Comparison of ENCODE assay signal across 18 cellular contexts in the genomic region with DNA sequence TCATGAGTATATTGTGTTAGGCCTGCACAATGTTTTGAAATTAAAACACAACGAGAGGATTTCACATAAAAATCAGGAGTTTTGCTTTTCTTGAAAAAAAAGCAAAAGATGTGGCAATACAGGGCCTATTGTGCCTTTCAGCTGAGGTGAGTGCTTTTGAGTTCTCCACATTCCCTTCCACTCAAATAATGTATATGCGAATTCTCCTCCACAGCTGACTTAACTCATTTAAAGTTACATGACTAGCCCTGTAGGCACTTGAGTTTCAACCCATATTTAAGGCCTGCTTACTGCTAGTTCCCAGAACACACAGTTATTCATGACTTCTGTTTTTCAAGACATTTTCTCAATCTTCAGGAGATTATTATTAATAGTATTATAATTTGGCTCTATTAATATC.
"Had no signal": no experiment of that assay in that cellular context is flagged by ENCODE, and none has a peak within 500 bp of the region (broad histone marks: within the 10 kb centered on the region; RNA-seq: fewer than 3 reads in every experiment).

No MANE protein-coding gene starts in this region.

- H3K27ac ChIP-seq: coronary artery, dorsolateral prefrontal cortex, esophagus muscularis mucosa, foreskin keratinocyte, gastroesophageal sphincter, heart left ventricle, hepatocyte, left lung, lower lobe of right lung had no signal

- H2AFZ ChIP-seq: hepatocyte had no signal

- H3K4me1 ChIP-seq: esophagus muscularis mucosa, foreskin keratinocyte, gastroesophageal sphincter, heart left ventricle, left lung, lower lobe of right lung had no signal

- H3K9me3 ChIP-seq: gastroesophageal sphincter, lower lobe of right lung had no signal

- H3K36me3 ChIP-seq: esophagus muscularis mucosa, gastroesophageal sphincter, heart left ventricle, left lung, lower lobe of right lung had no signal

- H3K79me2 ChIP-seq: hepatocyte had no signal

- DNase-seq: dermis blood vessel endothelial cell; dorsolateral prefrontal cortex; effector CD4-positive, alpha-beta T cell; effector memory CD4-positive, alpha-beta T cell; foreskin keratinocyte; heart left ventricle; hypothalamus; left cardiac atrium; left lung; left ventricle myocardium superior; lower lobe of right lung; mesenchymal stem cell; midbrain; naive thymus-derived CD4-positive, alpha-beta T cell had no signal

- H3K4me3 ChIP-seq: coronary artery, dorsolateral prefrontal cortex, esophagus muscularis mucosa, gastroesophageal sphincter, heart left ventricle, hepatocyte, left lung, lower lobe of right lung had no signal

- H3K4me2 ChIP-seq: hepatocyte had no signal

- H3K27me3 ChIP-seq: dorsolateral prefrontal cortex, esophagus muscularis mucosa, foreskin keratinocyte, gastroesophageal sphincter, heart left ventricle, hepatocyte, left lung had no signal
